In genomic region chr15:89436560-89437311, GRCh38 we compare ENCODE assay signal across 21 cellular contexts. TPM values are rescaled to one million over a fixed set of nuclear protein-coding genes. Genes with fewer than 3 reads are reported as not detected.
DNase-seq lines count a peak whose midpoint lies in the region; ATAC-seq, FAIRE-seq and TF ChIP-seq lines count a peak whose summit lies in the region.
"Had no signal": no experiment of that assay in that cellular context is flagged by ENCODE, and none has a peak within 500 bp of the region (broad histone marks: within the 10 kb centered on the region; RNA-seq: fewer than 3 reads in every experiment).

No MANE protein-coding gene starts in this region.

- no peaks in the 10 kb centered on the region for H3K36me3 ChIP-seq in K562 (ENCODE audit: control insufficient read depth, insufficient read depth, low read length)
- H3K36me3 ChIP-seq in mesendoderm (ENCODE audit: control insufficient read depth, insufficient read depth, low read length): no peaks in the 10 kb centered on the region

- H3K27me3 ChIP-seq in K562 (ENCODE audit: control insufficient read depth in 2 of 2, insufficient read depth in 2 of 2, low read length in 2 of 2): peaks cover 22 to 59% of the 10 kb centered on the region in 2 experiments; a peak in 4 of 5 replicates
- no peaks in the 10 kb centered on the region for H3K27me3 ChIP-seq in mesendoderm (ENCODE audit: insufficient read depth, low read length, poor library complexity)

- WGBS in K562 (ENCODE audit: insufficient coverage, low coverage, missing lambda C conversion rate): 2% methylated on average over 6 of the region's 7 CpGs
- WGBS in mesendoderm (ENCODE audit: extremely low coverage, insufficient coverage, low lambda C conversion rate): no CpG with 5 or more reads among the region's 7 CpGs

- H4K20me1 ChIP-seq in K562 (replicated peaks; ENCODE audit: control insufficient read depth, insufficient read depth, low read length): peaks cover 3% of the 10 kb centered on the region

- TF ChIP-seq CTCF in K562 (IDR thresholded peaks at IDR 0.05 in 2 of 3, conservative IDR thresholded peaks at IDR 0.05 in 1 of 3; ENCODE audit: insufficient read depth in 2 of 3, low read depth in 1 of 3, low read length in 3 of 3): peak in 1 of 3 experiments; percentile 10; a peak in 1 of 6 replicates

- no peak overlapping the region for H3K18ac ChIP-seq in mesendoderm (ENCODE audit: low read length)

- peaks cover 0 to 4% of the 10 kb centered on the region in 2 experiments; a peak in 1 of 5 replicates for H3K4me1 ChIP-seq in K562 (replicated peaks in 1 of 2; ENCODE audit: control insufficient read depth in 2 of 2, insufficient read depth in 2 of 2, low read length in 2 of 2)
- no peaks in the 10 kb centered on the region for H3K4me1 ChIP-seq in mesendoderm (ENCODE audit: control insufficient read depth, low read depth, low read length)

- H4K8ac ChIP-seq in mesendoderm (ENCODE audit: low read depth, low read length): no peak overlapping the region

- H4K5ac ChIP-seq in mesendoderm (ENCODE audit: low read length): no peak overlapping the region

- H3K4me3 ChIP-seq in K562 (no peak overlapping the region), mesendoderm (ENCODE audit: low read length) (no peak overlapping the region)
- H3K4me3 ChIP-seq: PC-9 had no signal

- no peak for TF ChIP-seq EP300 in K562 (IDR thresholded peaks at IDR 0.05; ENCODE audit: low read length)

- H3K79me1 ChIP-seq in mesendoderm (ENCODE audit: low read length): no peaks in the 10 kb centered on the region

- in situ Hi-C loops in K562 (cut with MboI): no loop called here

- BruUV-seq in K562 (replicated peaks; lab: Mats Ljungman, UMichigan): no TSS peak

- intact Hi-C loops in K562 (cut with micrococcal nuclease): no loop called here
- intact Hi-C loops in left cardiac atrium (cut with DNase I): no loop called here

- TF ChIP-seq POLR2A in K562 (conservative IDR thresholded peaks at IDR 0.05): no peak

- TF ChIP-seq RAD21 in K562 (CRISPR knock-in tag; conservative IDR thresholded peaks at IDR 0.05 in 1 of 2, IDR thresholded peaks at IDR 0.05 in 1 of 2): no peak

- CTCF ChIA-PET in K562 (lab: Yijun Ruan, JAX; ENCODE audit: low intra/inter-chr PET ratio): no interaction called here

- POLR2A ChIA-PET in K562 (lab: Yijun Ruan, JAX): no interaction called here

- no peak overlapping the region for H3K23ac ChIP-seq in mesendoderm (ENCODE audit: low read length)

- DNase-seq in ELF-1 (ENCODE audit: low read depth, low spot score): peak; percentile 64
- peak; percentile 74 for DNase-seq in LoVo (ENCODE audit: low spot score)
- no peak for DNase-seq in K562 (ENCODE audit: extremely low read depth in 1 of 4, low spot score in 3 of 4)
- peak; percentile 78 for DNase-seq in mesendoderm
- no peak for DNase-seq in cerebellar cortex (ENCODE audit: low spot score)
- no peak for DNase-seq in left cardiac atrium
- DNase-seq: ACHN; CD4-positive, CD25-positive, alpha-beta regulatory T cell; GF-D8; KG1; NCI-H1092; NCI-H510A treated with DMSO at 0.1 percent for 48 hours; NCI-H82; PC-9 had no signal

- H2BK5ac ChIP-seq in mesendoderm (ENCODE audit: low read length): no peak overlapping the region

- no peak overlapping the region for H2AK5ac ChIP-seq in mesendoderm (ENCODE audit: low read length)

- H3K79me2 ChIP-seq in K562 (ENCODE audit: control insufficient read depth, insufficient read depth, low read length) (no peaks in the 10 kb centered on the region), mesendoderm (ENCODE audit: control insufficient read depth, insufficient read depth, low read length) (no peaks in the 10 kb centered on the region)

- H3K4ac ChIP-seq in mesendoderm (ENCODE audit: low read depth, low read length): no peak overlapping the region

- H3K9me3 ChIP-seq in K562 (replicated peaks; ENCODE audit: control insufficient read depth, insufficient read depth, low read depth, low read length): no peaks in the 10 kb centered on the region

- H2BK120ac ChIP-seq in mesendoderm (ENCODE audit: low read depth, low read length): no peak overlapping the region

- H3K9ac ChIP-seq in K562 (ENCODE audit: insufficient read depth in 1 of 2, low read depth in 2 of 2, low read length in 2 of 2): no peak overlapping the region
- H3K9ac ChIP-seq in mesendoderm (ENCODE audit: low read length): no peak overlapping the region

- H2BK15ac ChIP-seq in mesendoderm (replicated peaks; ENCODE audit: low read depth): no peak overlapping the region

- H3K4me2 ChIP-seq in K562 (ENCODE audit: insufficient read depth, low read length): no peak overlapping the region
- no peak overlapping the region for H3K4me2 ChIP-seq in mesendoderm (ENCODE audit: low read length)
- H3K4me2 ChIP-seq: PC-9 had no signal

- no peak overlapping the region for H2AFZ ChIP-seq in K562 (ENCODE audit: low read depth, low read length)
- H2AFZ ChIP-seq: PC-9 had no signal

- FAIRE-seq in K562 (lab: Jason Lieb, UNC): no peak
- FAIRE-seq: GM12891, GM18507 had no signal

- no peak for ATAC-seq in K562
- ATAC-seq in GM18520 (IDR thresholded peaks at IDR 0.05; ENCODE audit: unreplicated experiment): no peak
- no peak for ATAC-seq in HG03139 (IDR thresholded peaks at IDR 0.05; ENCODE audit: unreplicated experiment)
- no peak for ATAC-seq in left cardiac atrium

- H3K9me1 ChIP-seq in K562 (ENCODE audit: control insufficient read depth, insufficient read depth, low read length): no peaks in the 10 kb centered on the region

- H3K56ac ChIP-seq in mesendoderm (ENCODE audit: low read length): no peak overlapping the region

- no peak overlapping the region for H3K27ac ChIP-seq in K562 (ENCODE audit: extremely low read depth, low read depth, low read length)
- H3K27ac ChIP-seq in mesendoderm (ENCODE audit: low read depth, low read length): no peak overlapping the region
- H3K27ac ChIP-seq: HL-60, PC-9 had no signal

TF ChIP-seq in K562, 482 proteins besides CTCF, POLR2A, EP300 and RAD21:
- TF ChIP-seq THRB (CRISPR knock-in tag; conservative IDR thresholded peaks at IDR 0.05) (0 out of 2 replicates have a peak, but pooled peaks have one; percentile 8), HEY1 (CRISPR knock-in tag; IDR thresholded peaks at IDR 0.05; ENCODE audit: borderline replicate concordance) (no peak)
TF ChIP-seq in K562: peak in this region for 1.

RNA-seq across cellular contexts. Expression of gene RHCG, which starts 59.6 kb away (rescaled TPM):
- total RNA-seq in K562 (2011; cell fraction: chromatin; rRNA removed; ENCODE audit: low replicate concordance): not detected in 2 replicates
- not detected in 2 replicates for total RNA-seq in K562 (2011; cell fraction: nucleolus; rRNA removed)
- total RNA-seq in K562 (2011; cell fraction: nucleoplasm; rRNA removed): not detected in 2 replicates
- total RNA-seq in K562 (2014; rRNA removed): not detected in 2 replicates
- total RNA-seq in K562 (2014; rRNA removed; fragmentation: Illumina TruSeq; extraction: Trizol): not detected in 2 replicates
- total RNA-seq in K562 (2015; rRNA removed; fragmentation: Illumina TruSeq; extraction: Trizol): not detected in 2 replicates
- total RNA-seq in K562 (2021): not detected in 2 replicates
- polyA plus RNA-seq in K562 (2011; rRNA removed): not detected in 2 replicates
- not detected in 2 replicates for polyA plus RNA-seq in K562 (2011; cell fraction: cytosol; rRNA removed)
- not detected in 2 replicates for polyA plus RNA-seq in K562 (2011; cell fraction: nucleus; rRNA removed)
- polyA plus RNA-seq in K562 (2012): not detected in 2 replicates
- polyA plus RNA-seq in K562 (2014; fragmentation: Illumina TruSeq; extraction: Trizol): not detected in 2 replicates
- not detected for polyA plus RNA-seq in K562 (2014; fragmentation: Nextera tagmentation; extraction: Ambion mirVana)
- not detected in 2 replicates for polyA plus RNA-seq in K562 (2014; rRNA removed)
- polyA minus RNA-seq in K562 (2011; rRNA and poly(A)+ RNA removed): not detected in 2 replicates
- polyA minus RNA-seq in K562 (2011; cell fraction: cytosol; rRNA and poly(A)+ RNA removed): not detected in 2 replicates
- polyA minus RNA-seq in K562 (2011; cell fraction: nucleus; rRNA and poly(A)+ RNA removed): not detected in 2 replicates
- 0.04 TPM for polyA plus RNA-seq in mesendoderm (2013, experiment 1 of 2)
- polyA plus RNA-seq in mesendoderm (2013, experiment 2 of 2): 0.03 TPM
- 1 to 10 TPM in 1 of 2 donors, under 1 TPM in 1; 0.15 to 1.8 TPM for total RNA-seq in left cardiac atrium
- total RNA-seq: CD4-positive, CD25-positive, alpha-beta regulatory T cell; H4; MCF 10A had no signal
- polyA plus RNA-seq: CD4-positive, CD25-positive, alpha-beta regulatory T cell had no signal

Comparison
In these comparisons a context has a peak if more than half of its experiments do, and no peak if none do; other contexts are left out.
1. DNase-seq: peak in ELF-1 (single experiment), LoVo (single experiment) and mesendoderm (single experiment); none in K562 (0 of 4), cerebellar cortex (single experiment) and left cardiac atrium (single experiment).